10 cellular contexts compared by ENCODE assay signal in genomic region chr15:101062471-101063171, GRCh38.
DNase-seq lines count a peak whose midpoint lies in the region; ATAC-seq and TF ChIP-seq lines count a peak whose summit lies in the region.
"Had no signal": no experiment of that assay in that cellular context is flagged by ENCODE, and none has a peak within 500 bp of the region (broad histone marks: within the 10 kb centered on the region; RNA-seq: fewer than 3 reads in every experiment).

No MANE protein-coding gene starts in this region.

- peaks cover 0 to 17% (median 8%) of the 10 kb centered on the region in 12 donors for H3K4me1 ChIP-seq in heart left ventricle
- H3K4me1 ChIP-seq in left ventricle myocardium inferior: peaks cover 16% of the 10 kb centered on the region

- peaks cover 0 to 75% (median 11%) of the 10 kb centered on the region in 9 donors for H3K36me3 ChIP-seq in heart left ventricle
- peaks cover 23% of the 10 kb centered on the region for H3K36me3 ChIP-seq in left ventricle myocardium inferior
- H3K36me3 ChIP-seq in brain microvascular endothelial cell (replicated peaks): no peaks in the 10 kb centered on the region

- no peak for TF ChIP-seq POLR2A in heart left ventricle (IDR thresholded peaks at IDR 0.05)

- H3K9me3 ChIP-seq in heart left ventricle (peaks cover 0 to 2% (median 0%) of the 10 kb centered on the region in 12 donors), left ventricle myocardium inferior (replicated peaks) (no peaks in the 10 kb centered on the region)

- 95 to 96% (median 96%) methylated on average over 18 of the region's 18 CpGs for WGBS in heart left ventricle, 4 donors

- H3K4me3 ChIP-seq in heart left ventricle (no peak overlapping the region), left ventricle myocardium inferior (no peak overlapping the region), brain microvascular endothelial cell (ENCODE audit: low read depth, low read length) (no peak overlapping the region)

- no peaks in the 10 kb centered on the region for H3K4me1 Mint-ChIP-seq in activated CD4-positive, alpha-beta T cell treated with anti-CD3 and anti-CD28 coated beads, Interleukin-2, amount 10 ng/mL, durations not matched to agents 24 days and 14 days

- in situ Hi-C loops in brain microvascular endothelial cell (cut with HindIII; ENCODE audit: low pct_ligation_motif_present, low sequenced_read_pairs): no loop called here

- DNase-seq in heart left ventricle (peak in 3 of 5 donors; percentile 2 to 11 (median 7)), left ventricle myocardium inferior (no peak), iPS DF 19.7 (ENCODE audit: low read depth, low spot score) (peak; percentile 70), hypothalamus (lab: John Stamatoyannopoulos, UW) (no peak), brain microvascular endothelial cell (no peak)
- no peak for DNase-seq in activated CD4-positive, alpha-beta T cell treated with anti-CD3 and anti-CD28 coated beads, Interleukin-2, amount 10 ng/mL, durations not matched to agents 24 days and 14 days

- intact Hi-C loops in heart left ventricle (cut with DNase I): no loop called here
- intact Hi-C loops in left ventricle myocardium inferior (cut with micrococcal nuclease): no loop called here
- intact Hi-C loops in activated CD4-positive, alpha-beta T cell treated with anti-CD3 and anti-CD28 coated beads, Interleukin-2, amount 10 ng/mL, durations not matched to agents 24 days and 14 days (cut with micrococcal nuclease): no loop called here

- H3K27me3 ChIP-seq in heart left ventricle: no peaks in the 10 kb centered on the region
- no peaks in the 10 kb centered on the region for H3K27me3 ChIP-seq in left ventricle myocardium inferior (ENCODE audit: low read depth)
- no peaks in the 10 kb centered on the region for H3K27me3 ChIP-seq in brain microvascular endothelial cell (replicated peaks)

- no peak overlapping the region for H3K4me3 Mint-ChIP-seq in activated CD4-positive, alpha-beta T cell treated with anti-CD3 and anti-CD28 coated beads, Interleukin-2, amount 10 ng/mL, durations not matched to agents 24 days and 14 days

- H3K27ac Mint-ChIP-seq in activated CD4-positive, alpha-beta T cell treated with anti-CD3 and anti-CD28 coated beads, Interleukin-2, amount 10 ng/mL, durations not matched to agents 24 days and 14 days: no peak overlapping the region
- H3K27ac Mint-ChIP-seq: activated T-helper 2 cell treated with anti-CD3 and anti-CD28 coated beads, Interferon-gamma antibody, Interleukin-2, Interleukin-4, amounts not matched to agents 10 μg/mL and 5 μg/mL and 100 μg/mL, durations not matched to agents 14 hours and 24 hours and 36 hours had no signal

- TF ChIP-seq CTCF in heart left ventricle (IDR thresholded peaks at IDR 0.05) (no peak), left ventricle myocardium inferior (IDR thresholded peaks at IDR 0.05; ENCODE audit: borderline replicate concordance) (no peak), brain microvascular endothelial cell (IDR thresholded peaks at IDR 0.05; ENCODE audit: low read depth, low read length, missing control alignments) (no peak)

- no peaks in the 10 kb centered on the region for H3K36me3 Mint-ChIP-seq in activated CD4-positive, alpha-beta T cell treated with anti-CD3 and anti-CD28 coated beads, Interleukin-2, amount 10 ng/mL, durations not matched to agents 24 days and 14 days (ENCODE audit: low read depth)

- H3K27ac ChIP-seq in heart left ventricle: no peak overlapping the region
- H3K27ac ChIP-seq in left ventricle myocardium inferior (replicated peaks): no peak overlapping the region
- no peak overlapping the region for H3K27ac ChIP-seq in brain microvascular endothelial cell
- H3K27ac ChIP-seq: VCaP had no signal

- ATAC-seq in heart left ventricle: no peak
- peak; percentile 68 for ATAC-seq in HG03280 (IDR thresholded peaks at IDR 0.05; ENCODE audit: unreplicated experiment)
- ATAC-seq in GM21381 (IDR thresholded peaks at IDR 0.05; ENCODE audit: unreplicated experiment): no peak

- H3K9me3 Mint-ChIP-seq in activated CD4-positive, alpha-beta T cell treated with anti-CD3 and anti-CD28 coated beads, Interleukin-2, amount 10 ng/mL, durations not matched to agents 24 days and 14 days: no peaks in the 10 kb centered on the region
- H3K9me3 Mint-ChIP-seq: activated T-helper 2 cell treated with anti-CD3 and anti-CD28 coated beads, Interferon-gamma antibody, Interleukin-2, Interleukin-4, amounts not matched to agents 10 μg/mL and 5 μg/mL and 100 μg/mL, durations not matched to agents 14 hours and 24 hours and 36 hours had no signal

- H3K27me3 Mint-ChIP-seq in activated CD4-positive, alpha-beta T cell treated with anti-CD3 and anti-CD28 coated beads, Interleukin-2, amount 10 ng/mL, durations not matched to agents 24 days and 14 days: no peaks in the 10 kb centered on the region

Comparison
In these comparisons a context has a peak if more than half of its experiments do, and no peak if none do; other contexts are left out.
1. DNase-seq: peak in heart left ventricle (3 of 5) and iPS DF 19.7 (single experiment); none in left ventricle myocardium inferior (single experiment), hypothalamus (0 of 51), activated CD4-positive, alpha-beta T cell treated with anti-CD3 and anti-CD28 coated beads, Interleukin-2, amount 10 ng/mL, durations not matched to agents 24 days and 14 days (single experiment) and brain microvascular endothelial cell (single experiment).